15 cellular contexts compared by ENCODE assay signal in genomic region chr1:45365051-45365450, GRCh38. TPM values are rescaled to one million over a fixed set of nuclear protein-coding genes. Genes with fewer than 3 reads are reported as not detected.
DNase-seq lines count a peak whose midpoint lies in the region; ATAC-seq, FAIRE-seq and TF ChIP-seq lines count a peak whose summit lies in the region.
"Had no signal": no experiment of that assay in that cellular context is flagged by ENCODE, and none has a peak within 500 bp of the region (broad histone marks: within the 10 kb centered on the region; RNA-seq: fewer than 3 reads in every experiment).

No MANE protein-coding gene starts in this region.

- no peak for TF ChIP-seq CTCF in osteocyte (IDR thresholded peaks at IDR 0.05)

- peaks cover 9% of the 10 kb centered on the region for H3K4me1 Mint-ChIP-seq in osteocyte (ENCODE audit: unreplicated experiment)

- no peaks in the 10 kb centered on the region for H3K36me3 Mint-ChIP-seq in osteocyte (ENCODE audit: unreplicated experiment)

- FAIRE-seq in HTR-8/SVneo (lab: Jason Lieb, UNC) = no peak
- FAIRE-seq: kidney had no signal

- no peak overlapping the region for H3K4me3 Mint-ChIP-seq in osteocyte (ENCODE audit: unreplicated experiment)
- H3K4me3 Mint-ChIP-seq: activated CD4-positive, alpha-beta T cell treated with anti-CD3 and anti-CD28 coated beads, Interleukin-2, amount 10 ng/mL, durations not matched to agents 7 days and 5 days; H9 had no signal

- no peak overlapping the region for H3K27ac Mint-ChIP-seq in osteocyte (ENCODE audit: unreplicated experiment)
- H3K27ac Mint-ChIP-seq: activated CD4-positive, alpha-beta T cell treated with anti-CD3 and anti-CD28 coated beads, Interleukin-2, amount 10 ng/mL, durations not matched to agents 7 days and 5 days; H9 had no signal

- DNase-seq in MV-4-11 (lab: John Stamatoyannopoulos, UW) = peak; percentile 17
- peak; percentile 42 for DNase-seq in osteocyte (ENCODE audit: extremely low spot score, unreplicated experiment)
- DNase-seq in cortex of kidney (lab: John Stamatoyannopoulos, UW) = no peak
- no peak for DNase-seq in central memory CD4-positive, alpha-beta T cell
- DNase-seq in effector CD4-positive, alpha-beta T cell = no peak
- no peak for DNase-seq in HTR-8/SVneo (ENCODE audit: insufficient read length, low spot score)
- DNase-seq: activated CD4-positive, alpha-beta T cell treated with anti-CD3 and anti-CD28 coated beads, Interleukin-2, amount 10 ng/mL, durations not matched to agents 7 days and 5 days; activated effector memory CD4-positive, alpha-beta T cell treated with Interleukin-2 at 50 U/mL for 16 hours; H9; kidney; NCI-H2107; T-helper 1 cell had no signal

- no peaks in the 10 kb centered on the region for H3K27me3 Mint-ChIP-seq in osteocyte (ENCODE audit: unreplicated experiment)
- H3K27me3 Mint-ChIP-seq: activated CD4-positive, alpha-beta T cell treated with anti-CD3 and anti-CD28 coated beads, Interleukin-2, amount 10 ng/mL, durations not matched to agents 7 days and 5 days had no signal

- ATAC-seq in GM18909 (IDR thresholded peaks at IDR 0.05; ENCODE audit: poor library complexity, unreplicated experiment) = peak; percentile 44
- peak; percentile 66 for ATAC-seq in HG02610 (IDR thresholded peaks at IDR 0.05; ENCODE audit: unreplicated experiment)

- no peaks in the 10 kb centered on the region for H3K9me3 Mint-ChIP-seq in osteocyte (ENCODE audit: unreplicated experiment)
- H3K9me3 Mint-ChIP-seq: activated CD4-positive, alpha-beta T cell treated with anti-CD3 and anti-CD28 coated beads, Interleukin-2, amount 10 ng/mL, durations not matched to agents 7 days and 5 days; H9 had no signal

RNA-seq across cellular contexts. Expression of gene MUTYH, which starts 24.8 kb away (rescaled TPM):
- total RNA-seq in osteocyte = 19.9 and 25.1 TPM in 2 replicates

RNA-seq across cellular contexts. Expression of gene TOE1, which starts 25.1 kb away (rescaled TPM):
- 8.5 and 8.6 TPM in 2 replicates for total RNA-seq in osteocyte

RNA-seq across cellular contexts. Expression of gene HPDL, which starts 38.4 kb away (rescaled TPM):
- 0.35 TPM in 1 of 2 replicates, not detected in the other for total RNA-seq in osteocyte
- total RNA-seq: right atrium auricular region had no signal

Comparison
In these comparisons a context has a peak if more than half of its experiments do, and no peak if none do; other contexts are left out.
1. DNase-seq: peak in MV-4-11 (single experiment) and osteocyte (single experiment); none in cortex of kidney (single experiment), central memory CD4-positive, alpha-beta T cell (single experiment), effector CD4-positive, alpha-beta T cell (single experiment) and HTR-8/SVneo (single experiment).